Comparison of ENCODE assay signal across 27 cellular contexts in the genomic region with DNA sequence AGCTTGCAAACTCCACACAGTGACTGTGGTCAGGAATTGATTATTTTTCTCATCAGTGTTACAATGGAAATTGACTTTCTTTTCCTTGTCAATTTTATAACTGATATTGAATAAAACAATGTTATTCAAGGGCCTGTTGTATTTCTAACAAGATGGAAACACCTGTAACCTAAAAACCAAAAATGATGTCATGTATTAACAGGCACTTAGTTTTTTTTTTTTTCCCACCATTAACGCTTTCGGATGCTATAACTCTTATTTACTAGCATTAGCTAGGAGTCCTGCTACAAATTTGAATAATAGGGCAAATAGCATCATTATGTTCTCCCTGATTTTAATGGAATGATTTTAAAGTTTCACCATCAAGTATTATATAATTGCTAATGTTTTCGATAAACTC.
"Had no signal": no experiment of that assay in that cellular context is flagged by ENCODE, and none has a peak within 500 bp of the region (broad histone marks: within the 10 kb centered on the region; RNA-seq: fewer than 3 reads in every experiment).

No MANE protein-coding gene starts in this region.

- H3K36me3 ChIP-seq: stomach, suprapubic skin, thoracic aorta, thyroid gland, tibial artery, tibial nerve, transverse colon, upper lobe of left lung, upper lobe of right lung, uterus, vagina had no signal

- DNase-seq: stimulated activated CD4-positive, alpha-beta T cell treated with anti-CD3 and anti-CD28 coated beads, Interleukin-2, amount 100 ng/mL, for 48 hours; stimulated activated CD4-positive, alpha-beta T cell treated with anti-CD3 and anti-CD28 coated beads, Interleukin-4, amount 100 ng/mL, for 1 hour; stimulated activated CD4-positive, alpha-beta T cell treated with anti-CD3 and anti-CD28 coated beads, Interleukin-4, amount 100 ng/mL, for 24 hours; stimulated activated CD4-positive, alpha-beta T cell treated with anti-CD3 and anti-CD28 coated beads, Interleukin-4, amount 100 ng/mL, for 4 hours; stimulated activated CD8-positive, alpha-beta memory T cell treated with anti-CD3 and anti-CD28 coated beads, Interleukin-4, amount 100 ng/mL, for 48 hours; stimulated activated naive B cell treated with anti-CD40 and anti-IgM and Interleukin-4, amounts not matched to agents 10 μg/mL and 1 μg/mL and 100 μg/mL, for 72 hours; stimulated activated naive CD4-positive, alpha-beta T cell; stimulated activated naive CD4-positive, alpha-beta T cell treated with Interleukin-2 at 50 U/mL for 16 hours; stimulated activated naive CD8-positive, alpha-beta T cell treated with anti-CD3 and anti-CD28 coated beads, Interleukin-15, amount 100 ng/mL, for 72 hours; stimulated activated naive CD8-positive, alpha-beta T cell treated with anti-CD3 and anti-CD28 coated beads, Interleukin-15, Interleukin-2, amounts not matched to agents 100 U/mL and 50 U/mL, for 24 hours; stomach; substantia nigra; testis; thyroid gland; tibial artery; transverse colon; trophoblast cell; upper lobe of left lung; upper lobe of right lung; uterus had no signal

- H3K4me3 ChIP-seq: stomach, suprapubic skin, testis, thoracic aorta, thyroid gland, tibial artery, tibial nerve, transverse colon, upper lobe of left lung, upper lobe of right lung, uterus, vagina had no signal

- FAIRE-seq: urothelium cell line had no signal

- H3K4me1 ChIP-seq: stomach, suprapubic skin, testis, transverse colon, upper lobe of right lung, uterus, vagina had no signal

- H3K27me3 ChIP-seq: stomach, suprapubic skin, testis, thyroid gland, tibial artery, tibial nerve, transverse colon, upper lobe of left lung, upper lobe of right lung, uterus, vagina had no signal

- H3K9me3 ChIP-seq: stomach, suprapubic skin, testis, thoracic aorta, thyroid gland, tibial artery, tibial nerve, transverse colon, upper lobe of left lung, upper lobe of right lung, uterus, vagina had no signal

- H3K27ac ChIP-seq: stomach, suprapubic skin, testis, thoracic aorta, thyroid gland, tibial artery, tibial nerve, transverse colon, upper lobe of left lung, upper lobe of right lung, uterus, vagina had no signal

- ATAC-seq: stimulated activated effector memory CD8-positive, alpha-beta T cell treated with anti-CD3 and anti-CD28 coated beads, Interleukin-12 subunit alpha, Interleukin-12 subunit beta, amount 100 ng/mL, for 72 hours; stimulated activated memory B cell treated with anti-CD40 and anti-IgM and Interleukin-4, amounts not matched to agents 10 μg/mL and 1 μg/mL and 100 μg/mL, for 72 hours; stimulated activated naive B cell treated with anti-CD40 and anti-IgM and Interleukin-4, amounts not matched to agents 10 μg/mL and 1 μg/mL and 100 μg/mL, for 72 hours; stimulated activated naive CD8-positive, alpha-beta T cell treated with anti-CD3 and anti-CD28 coated beads, Interleukin-15, amount 100 ng/mL, for 72 hours; stimulated activated naive CD8-positive, alpha-beta T cell treated with anti-CD3 and anti-CD28 coated beads, Interleukin-15, Interleukin-2, amounts not matched to agents 100 U/mL and 50 U/mL, for 24 hours; upper lobe of right lung had no signal
